In genomic region chr6:31620586-31621319, GRCh38 we compare ENCODE assay signal across 8 cellular contexts. TPM values are rescaled to one million over a fixed set of nuclear protein-coding genes. Genes with fewer than 3 reads are reported as not detected.
DNase-seq lines count a peak whose midpoint lies in the region; ATAC-seq and TF ChIP-seq lines count a peak whose summit lies in the region.

Gene PRRC2A, plus strand, starts transcription at chr6:31620715. Its CDS starts 2,075 bp downstream, at chr6:31622790.

- H3K4me1 ChIP-seq in mucosa of rectum (ENCODE audit: control insufficient read depth in 2 of 2, insufficient read depth in 2 of 2, low read length in 2 of 2): peaks cover 10 to 21% of the 10 kb centered on the region in 2 donors

- peak within 1 kb of the TSS; percentile 86 to 89 for H3K4me3 ChIP-seq in mucosa of rectum (ENCODE audit: low read length in 2 of 2)

- H3K9ac ChIP-seq in mucosa of rectum (ENCODE audit: low read depth in 1 of 2, low read length in 2 of 2): peak within 1 kb of the TSS; percentile 93 to 94

- peak; percentile 65 to 66 for DNase-seq in AML-193 (lab: John Stamatoyannopoulos, UW)
- DNase-seq in NCI-H2227 treated with DMSO at 0.1 percent for 48 hours (lab: John Stamatoyannopoulos, UW): peak; percentile 81
- DNase-seq in activated CD4-positive, alpha-beta T cell treated with anti-CD3 and anti-CD28 coated beads, Interleukin-2, amount 50 U/mL, for 4 hours: peak; percentile 97
- peak; percentile 84 for DNase-seq in endothelial cell (ENCODE audit: low spot score)
- DNase-seq in stimulated activated naive CD8-positive, alpha-beta T cell treated with anti-CD3 and anti-CD28 coated beads, Interleukin-15, Interleukin-2, amounts not matched to agents 100 U/mL and 50 U/mL, for 24 hours: peak; percentile 97

- H3K27me3 Mint-ChIP-seq in endothelial cell (ENCODE audit: unreplicated experiment): peaks cover 8% of the 10 kb centered on the region

- H3K27ac Mint-ChIP-seq in endothelial cell (ENCODE audit: unreplicated experiment): peak within 1 kb of the TSS; percentile 99

- ATAC-seq in GM18909 (IDR thresholded peaks at IDR 0.05; ENCODE audit: poor library complexity, unreplicated experiment) (peak; percentile 43), HG03108 (IDR thresholded peaks at IDR 0.05; ENCODE audit: unreplicated experiment) (peak; percentile 48)
- ATAC-seq in stimulated activated naive CD8-positive, alpha-beta T cell treated with anti-CD3 and anti-CD28 coated beads, Interleukin-15, Interleukin-2, amounts not matched to agents 100 U/mL and 50 U/mL, for 24 hours: peak; percentile 22

- no peaks in the 10 kb centered on the region for H3K9me3 ChIP-seq in mucosa of rectum (ENCODE audit: control insufficient read depth in 2 of 2, low read length in 2 of 2)

- H3K4me3 Mint-ChIP-seq in endothelial cell (ENCODE audit: unreplicated experiment): peak within 1 kb of the TSS; percentile 97

- H3K36me3 ChIP-seq in mucosa of rectum (ENCODE audit: control insufficient read depth in 2 of 2, insufficient read depth in 2 of 2, low read length in 2 of 2): peaks cover 22 to 33% of the 10 kb centered on the region in 2 donors

- no peaks in the 10 kb centered on the region for H3K9me3 Mint-ChIP-seq in endothelial cell (ENCODE audit: unreplicated experiment)

- peaks cover 21% of the 10 kb centered on the region for H3K36me3 Mint-ChIP-seq in endothelial cell (ENCODE audit: low read depth, unreplicated experiment)

- no peaks in the 10 kb centered on the region for H3K27me3 ChIP-seq in mucosa of rectum (ENCODE audit: control insufficient read depth in 2 of 2, insufficient read depth in 2 of 2, low read length in 2 of 2)

- peak within 1 kb of the TSS; percentile 99 for H3K27ac ChIP-seq in mucosa of rectum (ENCODE audit: low read depth in 2 of 2, low read length in 2 of 2)

- no peak for TF ChIP-seq CTCF in endothelial cell (IDR thresholded peaks at IDR 0.05; ENCODE audit: unreplicated experiment)

- peaks cover 30% of the 10 kb centered on the region for H3K4me1 Mint-ChIP-seq in endothelial cell (ENCODE audit: unreplicated experiment)

RNA-seq across cellular contexts. Expression of gene PRRC2A, which starts in this region (rescaled TPM):
- total RNA-seq in endothelial cell (ENCODE audit: unreplicated experiment): 149 TPM

Comparison
In these comparisons a context has a peak if more than half of its experiments do, and no peak if none do; other contexts are left out.
1. Peak in every context shown above with its lines: DNase-seq, ATAC-seq, H3K4me3 ChIP-seq and H3K27ac ChIP-seq.